11 cellular contexts compared by ENCODE assay signal in genomic region chr3:115052906-115053305, GRCh38.
"Had no signal": no experiment of that assay in that cellular context is flagged by ENCODE, and none has a peak within 500 bp of the region (broad histone marks: within the 10 kb centered on the region; RNA-seq: fewer than 3 reads in every experiment).

No MANE protein-coding gene starts in this region.

- H3K9me3 ChIP-seq: adrenal gland, left lung, sigmoid colon, upper lobe of left lung had no signal

- H3K27ac ChIP-seq: adrenal gland, foreskin keratinocyte, left lung, sigmoid colon, upper lobe of left lung had no signal

- DNase-seq: activated naive CD4-positive, alpha-beta T cell treated with anti-CD3 and anti-CD28 coated beads, Interleukin-2, amount 50 U/mL, for 16 hours; adrenal gland; foreskin keratinocyte; islet precursor cell; left lung; nephron progenitor cell; sigmoid colon; stimulated activated CD4-positive, alpha-beta T cell treated with anti-CD3 and anti-CD28 coated beads, Interleukin-12 subunit alpha, Interleukin-12 subunit beta, amount 100 ng/mL, for 4 hours; stimulated activated naive CD4-positive, alpha-beta T cell; upper lobe of left lung had no signal

- H3K4me3 ChIP-seq: adrenal gland, left lung, sigmoid colon, upper lobe of left lung had no signal

- H3K36me3 ChIP-seq: adrenal gland, left lung, sigmoid colon, upper lobe of left lung had no signal

- ATAC-seq: activated CD4-positive, CD25-positive, alpha-beta regulatory T cell treated with anti-CD3 and anti-CD28 coated beads, Interleukin-2, amount 50 U/mL, for 24 hours; foreskin keratinocyte; left lung had no signal

- H3K4me1 ChIP-seq: adrenal gland, foreskin keratinocyte, left lung, sigmoid colon, upper lobe of left lung had no signal

- H3K27me3 ChIP-seq: adrenal gland, foreskin keratinocyte, left lung, sigmoid colon, upper lobe of left lung had no signal
